Comparison of ENCODE assay signal across 9 cellular contexts in genomic region chr6:93784794-93785757, GRCh38.
DNase-seq lines count a peak whose midpoint lies in the region; ATAC-seq and TF ChIP-seq lines count a peak whose summit lies in the region.
"Had no signal": no experiment of that assay in that cellular context is flagged by ENCODE, and none has a peak within 500 bp of the region (broad histone marks: within the 10 kb centered on the region; RNA-seq: fewer than 3 reads in every experiment).

No MANE protein-coding gene starts in this region.

- H3K4me3 ChIP-seq in ectodermal cell (ENCODE audit: insufficient read depth, low read depth, low read length) (no peak overlapping the region), mesenchymal stem cell (ENCODE audit: insufficient read depth in 1 of 2, low read depth in 1 of 2, low read length in 2 of 2) (peak overlapping the region in 1 of 2 experiments; percentile 71), transverse colon (peak overlapping the region in 2 of 4 donors; percentile 11 to 22)

- H3K27me3 ChIP-seq in ectodermal cell (ENCODE audit: control insufficient read depth, insufficient read depth, low read length, poor library complexity, severe bottlenecking), result no peaks in the 10 kb centered on the region
- H3K27me3 ChIP-seq in mesenchymal stem cell (ENCODE audit: control insufficient read depth in 1 of 2, insufficient read depth in 1 of 2, low read length in 2 of 2), result no peaks in the 10 kb centered on the region
- no peaks in the 10 kb centered on the region for H3K27me3 ChIP-seq in transverse colon

- H3K36me3 ChIP-seq in ectodermal cell (ENCODE audit: control insufficient read depth, insufficient read depth, low read length) (no peaks in the 10 kb centered on the region), mesenchymal stem cell (ENCODE audit: control insufficient read depth in 1 of 2, insufficient read depth in 2 of 2, low read depth in 1 of 2, low read length in 2 of 2) (no peaks in the 10 kb centered on the region), transverse colon (no peaks in the 10 kb centered on the region)

- no peak overlapping the region for H3K14ac ChIP-seq in mesenchymal stem cell (ENCODE audit: low read length in 2 of 2)

- no peak overlapping the region for H2AFZ ChIP-seq in mesenchymal stem cell (ENCODE audit: low read depth, low read length)

- H2AK5ac ChIP-seq in mesenchymal stem cell (ENCODE audit: low read length, severe bottlenecking), result no peak overlapping the region

- H3K23ac ChIP-seq in mesenchymal stem cell (ENCODE audit: low read length in 2 of 2), result no peak overlapping the region

- H4K8ac ChIP-seq in mesenchymal stem cell (ENCODE audit: low read length), result no peak overlapping the region

- H3K9ac ChIP-seq in mesenchymal stem cell (ENCODE audit: low read length), result peak overlapping the region; percentile 91

- H2BK5ac ChIP-seq in mesenchymal stem cell (ENCODE audit: low read depth, low read length, poor library complexity, severe bottlenecking), result peak overlapping the region; percentile 89

- DNase-seq in NCI-H2171 treated with DMSO at 0.1 percent for 48 hours (lab: John Stamatoyannopoulos, UW), result peak; percentile 22
- DNase-seq in NCI-H2171 (lab: John Stamatoyannopoulos, UW), result no peak
- DNase-seq in mesenchymal stem cell, result peak; percentile 87
- no peak for DNase-seq in transverse colon
- no peak for DNase-seq in activated CD8-positive, alpha-beta memory T cell treated with anti-CD3 and anti-CD28 coated beads, Interleukin-2, amount 50 U/mL, for 4 hours
- DNase-seq in NCI-H524 (lab: John Stamatoyannopoulos, UW), result no peak
- DNase-seq in activated naive CD4-positive, alpha-beta T cell treated with anti-CD3 and anti-CD28 coated beads, Interleukin-2, amount 50 U/mL, for 72 hours (ENCODE audit: low spot score in 2 of 2), result no peak
- DNase-seq: NCI-H1092 treated with DMSO at 0.1 percent for 48 hours had no signal

- peak overlapping the region; percentile 68 for H3K27ac ChIP-seq in ectodermal cell (ENCODE audit: insufficient read depth, low read depth, low read length, poor library complexity, severe bottlenecking)
- peak overlapping the region; percentile 99 for H3K27ac ChIP-seq in mesenchymal stem cell (ENCODE audit: low read length, poor library complexity, severe bottlenecking)
- H3K27ac ChIP-seq in transverse colon, result peak overlapping the region in 3 of 4 donors; percentile 10 to 48 (median 40)

- H2BK120ac ChIP-seq in mesenchymal stem cell (ENCODE audit: low read depth, low read length), result no peak overlapping the region

- no peak overlapping the region for H3K4me2 ChIP-seq in mesenchymal stem cell (ENCODE audit: low read length, poor library complexity, severe bottlenecking)

- TF ChIP-seq EP300 in transverse colon (IDR thresholded peaks at IDR 0.05; ENCODE audit: low read depth), result no peak

- no peak for TF ChIP-seq POLR2A in transverse colon (IDR thresholded peaks at IDR 0.05)

- in situ Hi-C loops in transverse colon (cut with MboI; ENCODE audit: low pct_ligation_motif_present in 1 of 4, low pct_unique_long_range_greater_than_20kb in 1 of 4, low sequenced_read_pairs in 3 of 4), result no loop called here

- 65 to 69% methylated on average over 8 of the region's 8 CpGs for WGBS in ectodermal cell, 2 experiments
- 17% methylated on average over 8 of the region's 8 CpGs for WGBS in mesenchymal stem cell
- WGBS in transverse colon (ENCODE audit: low coverage in 1 of 2), 2 donors, result 61 to 67% methylated on average over 8 of the region's 8 CpGs

- H4K91ac ChIP-seq in mesenchymal stem cell (ENCODE audit: low read length), result no peak overlapping the region

- H3K36me3 Mint-ChIP-seq in activated naive CD4-positive, alpha-beta T cell treated with anti-CD3 and anti-CD28 coated beads, Interleukin-2, amount 50 U/mL, for 72 hours, result no peaks in the 10 kb centered on the region

- H3K9me3 ChIP-seq in ectodermal cell (ENCODE audit: control insufficient read depth, low read length), result no peaks in the 10 kb centered on the region
- H3K9me3 ChIP-seq in mesenchymal stem cell (ENCODE audit: control insufficient read depth, low read length), result no peaks in the 10 kb centered on the region
- H3K9me3 ChIP-seq in transverse colon, result no peaks in the 10 kb centered on the region

- H2BK12ac ChIP-seq in mesenchymal stem cell (ENCODE audit: low read length in 2 of 2), result no peak overlapping the region

- intact Hi-C loops in transverse colon (cut with DNase I; ENCODE audit: low total_unique reads), result no loop called here

- H3K9me3 Mint-ChIP-seq in activated naive CD4-positive, alpha-beta T cell treated with anti-CD3 and anti-CD28 coated beads, Interleukin-2, amount 50 U/mL, for 72 hours, result peaks cover 9 to 19% of the 10 kb centered on the region in 2 donors

- H3K4me1 ChIP-seq in ectodermal cell (ENCODE audit: control insufficient read depth, insufficient read depth, low read length) (peaks cover 36% of the 10 kb centered on the region), mesenchymal stem cell (ENCODE audit: control insufficient read depth, insufficient read depth, low read depth, low read length) (peaks cover 4% of the 10 kb centered on the region), transverse colon (no peaks in the 10 kb centered on the region)

- H3K79me1 ChIP-seq in mesenchymal stem cell (replicated peaks; ENCODE audit: low read length, poor library complexity, severe bottlenecking), result peaks cover 4% of the 10 kb centered on the region

- H2BK15ac ChIP-seq in mesenchymal stem cell (ENCODE audit: low read depth, poor library complexity, severe bottlenecking), result no peak overlapping the region

- no peak overlapping the region for H3K27ac Mint-ChIP-seq in activated naive CD4-positive, alpha-beta T cell treated with anti-CD3 and anti-CD28 coated beads, Interleukin-2, amount 50 U/mL, for 72 hours

- H3K4ac ChIP-seq in mesenchymal stem cell (ENCODE audit: low read depth in 1 of 2, low read length in 2 of 2), result no peak overlapping the region

- ATAC-seq in activated naive CD4-positive, alpha-beta T cell treated with anti-CD3 and anti-CD28 coated beads, Interleukin-2, amount 50 U/mL, for 72 hours, result no peak

- no peak for TF ChIP-seq CTCF in transverse colon (IDR thresholded peaks at IDR 0.05)

- peak overlapping the region in 1 of 2 experiments; percentile 33 for H3K18ac ChIP-seq in mesenchymal stem cell (ENCODE audit: low read depth in 1 of 2, low read length in 2 of 2)

Comparison
In these comparisons a context has a peak if more than half of its experiments do, and no peak if none do; other contexts are left out.
1. DNase-seq: peak in NCI-H2171 treated with DMSO at 0.1 percent for 48 hours (single experiment) and mesenchymal stem cell (single experiment); none in NCI-H2171 (single experiment), transverse colon (single experiment), activated CD8-positive, alpha-beta memory T cell treated with anti-CD3 and anti-CD28 coated beads, Interleukin-2, amount 50 U/mL, for 4 hours (single experiment), NCI-H524 (0 of 2) and activated naive CD4-positive, alpha-beta T cell treated with anti-CD3 and anti-CD28 coated beads, Interleukin-2, amount 50 U/mL, for 72 hours (0 of 2).
2. H3K27ac ChIP-seq: peak in every context shown above with its lines; median percentile 99 in mesenchymal stem cell; 68 in ectodermal cell; 40 in transverse colon.